Comparison of ENCODE assay signal across 1 cellular context in genomic region chr1:3115275-3116149, GRCh38.
TF ChIP-seq lines count a peak whose summit lies in the region.

No MANE protein-coding gene starts in this region.

TF ChIP-seq in HepG2, 621 proteins besides CTCF, POLR2A, EP300 and RAD21 (continued from another document and continues in another):
- TF ChIP-seq, protein P1, sequence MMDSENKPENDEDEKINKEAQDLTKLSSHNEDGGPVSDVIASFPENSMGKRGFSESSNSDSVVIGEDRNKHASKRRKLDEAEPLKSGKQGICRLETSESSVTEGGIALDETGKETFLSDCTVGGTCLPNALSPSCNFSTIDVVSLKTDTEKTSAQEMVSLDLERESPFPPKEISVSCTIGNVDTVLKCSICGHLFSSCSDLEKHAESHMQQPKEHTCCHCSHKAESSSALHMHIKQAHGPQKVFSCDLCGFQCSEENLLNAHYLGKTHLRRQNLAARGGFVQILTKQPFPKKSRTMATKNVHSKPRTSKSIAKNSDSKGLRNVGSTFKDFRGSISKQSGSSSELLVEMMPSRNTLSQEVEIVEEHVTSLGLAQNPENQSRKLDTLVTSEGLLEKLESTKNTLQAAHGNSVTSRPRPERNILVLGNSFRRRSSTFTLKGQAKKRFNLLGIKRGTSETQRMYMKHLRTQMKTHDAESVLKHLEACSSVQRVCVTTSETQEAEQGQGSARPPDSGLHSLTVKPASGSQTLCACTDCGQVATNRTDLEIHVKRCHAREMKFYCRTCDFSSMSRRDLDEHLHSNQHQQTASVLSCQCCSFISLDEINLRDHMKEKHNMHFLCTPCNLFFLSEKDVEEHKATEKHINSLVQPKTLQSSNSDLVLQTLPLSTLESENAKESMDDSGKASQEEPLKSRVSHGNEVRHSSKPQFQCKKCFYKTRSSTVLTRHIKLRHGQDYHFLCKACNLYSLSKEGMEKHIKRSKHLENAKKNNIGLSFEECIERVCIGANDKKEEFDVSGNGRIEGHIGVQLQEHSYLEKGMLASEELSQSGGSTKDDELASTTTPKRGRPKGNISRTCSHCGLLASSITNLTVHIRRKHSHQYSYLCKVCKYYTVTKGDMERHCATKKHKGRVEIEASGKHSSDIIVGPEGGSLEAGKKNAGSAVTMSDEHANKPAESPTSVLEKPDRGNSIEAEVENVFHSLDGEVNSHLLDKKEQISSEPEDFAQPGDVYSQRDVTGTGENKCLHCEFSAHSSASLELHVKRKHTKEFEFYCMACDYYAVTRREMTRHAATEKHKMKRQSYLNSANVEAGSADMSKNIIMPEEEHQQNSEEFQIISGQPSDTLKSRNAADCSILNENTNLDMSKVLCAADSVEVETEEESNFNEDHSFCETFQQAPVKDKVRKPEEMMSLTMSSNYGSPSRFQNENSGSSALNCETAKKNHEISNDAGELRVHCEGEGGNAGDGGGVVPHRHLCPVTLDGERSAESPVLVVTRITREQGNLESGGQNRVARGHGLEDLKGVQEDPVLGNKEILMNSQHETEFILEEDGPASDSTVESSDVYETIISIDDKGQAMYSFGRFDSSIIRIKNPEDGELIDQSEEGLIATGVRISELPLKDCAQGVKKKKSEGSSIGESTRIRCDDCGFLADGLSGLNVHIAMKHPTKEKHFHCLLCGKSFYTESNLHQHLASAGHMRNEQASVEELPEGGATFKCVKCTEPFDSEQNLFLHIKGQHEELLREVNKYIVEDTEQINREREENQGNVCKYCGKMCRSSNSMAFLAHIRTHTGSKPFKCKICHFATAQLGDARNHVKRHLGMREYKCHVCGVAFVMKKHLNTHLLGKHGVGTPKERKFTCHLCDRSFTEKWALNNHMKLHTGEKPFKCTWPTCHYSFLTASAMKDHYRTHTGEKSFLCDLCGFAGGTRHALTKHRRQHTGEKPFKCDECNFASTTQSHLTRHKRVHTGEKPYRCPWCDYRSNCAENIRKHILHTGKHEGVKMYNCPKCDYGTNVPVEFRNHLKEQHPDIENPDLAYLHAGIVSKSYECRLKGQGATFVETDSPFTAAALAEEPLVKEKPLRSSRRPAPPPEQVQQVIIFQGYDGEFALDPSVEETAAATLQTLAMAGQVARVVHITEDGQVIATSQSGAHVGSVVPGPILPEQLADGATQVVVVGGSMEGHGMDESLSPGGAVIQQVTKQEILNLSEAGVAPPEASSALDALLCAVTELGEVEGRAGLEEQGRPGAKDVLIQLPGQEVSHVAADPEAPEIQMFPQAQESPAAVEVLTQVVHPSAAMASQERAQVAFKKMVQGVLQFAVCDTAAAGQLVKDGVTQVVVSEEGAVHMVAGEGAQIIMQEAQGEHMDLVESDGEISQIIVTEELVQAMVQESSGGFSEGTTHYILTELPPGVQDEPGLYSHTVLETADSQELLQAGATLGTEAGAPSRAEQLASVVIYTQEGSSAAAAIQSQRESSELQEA (CRISPR knock-in tag; IDR thresholded peaks at IDR 0.05; ENCODE audit: not compliant biosample characterization) = no peak
- TF ChIP-seq RXRA (CRISPR knock-in tag; IDR thresholded peaks at IDR 0.05) (peak; percentile 50), SAFB2 (CRISPR knock-in tag; IDR thresholded peaks at IDR 0.05; ENCODE audit: borderline replicate concordance, low read depth) (no peak), IRF2 (CRISPR knock-in tag; IDR thresholded peaks at IDR 0.05) (peak; percentile 23; the same call in 1 of the 2 replicates), GLI4 (CRISPR knock-in tag; IDR thresholded peaks at IDR 0.05; ENCODE audit: borderline replicate concordance) (no peak), SIN3A (IDR thresholded peaks at IDR 0.05; ENCODE audit: borderline replicate concordance, low read depth, low read length) (no peak), CENPX (CRISPR knock-in tag; IDR thresholded peaks at IDR 0.05) (no peak), NKX3-1 (CRISPR knock-in tag; IDR thresholded peaks at IDR 0.05) (no peak), ZNF326 (CRISPR knock-in tag; IDR thresholded peaks at IDR 0.05; ENCODE audit: borderline replicate concordance) (no peak), MXD3 (CRISPR knock-in tag; IDR thresholded peaks at IDR 0.05) (no peak), ZNF598 (CRISPR knock-in tag; IDR thresholded peaks at IDR 0.05; ENCODE audit: borderline replicate concordance) (no peak), GABPB1 (CRISPR knock-in tag; IDR thresholded peaks at IDR 0.05) (0 out of 2 replicates have a peak, but pooled peaks have one; percentile 6), MLLT10 (CRISPR knock-in tag; IDR thresholded peaks at IDR 0.05) (no peak), REXO4 (CRISPR knock-in tag; IDR thresholded peaks at IDR 0.05; ENCODE audit: borderline replicate concordance) (no peak), ZSCAN9 (CRISPR knock-in tag; IDR thresholded peaks at IDR 0.05; ENCODE audit: borderline replicate concordance) (no peak), MTF1 (CRISPR knock-in tag; IDR thresholded peaks at IDR 0.05) (no peak), ZNF616 (CRISPR knock-in tag; IDR thresholded peaks at IDR 0.05; ENCODE audit: low read depth) (no peak), CREB1 (IDR thresholded peaks at IDR 0.05) (no peak), CREB1 (CRISPR knock-in tag; IDR thresholded peaks at IDR 0.05) (peak; percentile 45; the same call in 1 of the 2 replicates), ZNF839 (CRISPR knock-in tag; IDR thresholded peaks at IDR 0.05; ENCODE audit: borderline replicate concordance) (no peak), ARNT2 (CRISPR knock-in tag; IDR thresholded peaks at IDR 0.05; ENCODE audit: low read depth) (no peak), ZNF883 (CRISPR knock-in tag; IDR thresholded peaks at IDR 0.05; ENCODE audit: not compliant biosample characterization) (no peak), ZNF83 (CRISPR knock-in tag; IDR thresholded peaks at IDR 0.05; ENCODE audit: borderline replicate concordance) (no peak), TEAD2 (CRISPR knock-in tag; IDR thresholded peaks at IDR 0.05) (no peak), KDM4B (CRISPR knock-in tag; IDR thresholded peaks at IDR 0.05) (no peak), POGZ (CRISPR knock-in tag; IDR thresholded peaks at IDR 0.05) (no peak), POLR2AphosphoS5 (IDR thresholded peaks at IDR 0.05; ENCODE audit: low read depth, low read length) (no peak), TBX2 (CRISPR knock-in tag; IDR thresholded peaks at IDR 0.05; ENCODE audit: borderline replicate concordance) (peak; percentile 75), FOXJ3 (CRISPR knock-in tag; IDR thresholded peaks at IDR 0.05; ENCODE audit: borderline replicate concordance) (peak; percentile 40; the same call in 1 of the 2 replicates), E2F1 (CRISPR knock-in tag; IDR thresholded peaks at IDR 0.05) (no peak), AKAP8 (CRISPR knock-in tag; IDR thresholded peaks at IDR 0.05) (no peak), ZNF33B (CRISPR knock-in tag; IDR thresholded peaks at IDR 0.05) (no peak), SOX13 (IDR thresholded peaks at IDR 0.05) (no peak), SOX13 (CRISPR knock-in tag; conservative IDR thresholded peaks at IDR 0.05 in 1 of 2, IDR thresholded peaks at IDR 0.05 in 1 of 2) (peak in 1 of 2 experiments; percentile 36; a peak in 1 of 4 replicates), HIC2 (CRISPR knock-in tag; IDR thresholded peaks at IDR 0.05; ENCODE audit: low read depth) (peak; percentile 77; the same call in 1 of the 2 replicates), ZNF331 (CRISPR knock-in tag; IDR thresholded peaks at IDR 0.05) (no peak), CBFB (CRISPR knock-in tag; IDR thresholded peaks at IDR 0.05) (no peak)
- TF ChIP-seq, protein P2, sequence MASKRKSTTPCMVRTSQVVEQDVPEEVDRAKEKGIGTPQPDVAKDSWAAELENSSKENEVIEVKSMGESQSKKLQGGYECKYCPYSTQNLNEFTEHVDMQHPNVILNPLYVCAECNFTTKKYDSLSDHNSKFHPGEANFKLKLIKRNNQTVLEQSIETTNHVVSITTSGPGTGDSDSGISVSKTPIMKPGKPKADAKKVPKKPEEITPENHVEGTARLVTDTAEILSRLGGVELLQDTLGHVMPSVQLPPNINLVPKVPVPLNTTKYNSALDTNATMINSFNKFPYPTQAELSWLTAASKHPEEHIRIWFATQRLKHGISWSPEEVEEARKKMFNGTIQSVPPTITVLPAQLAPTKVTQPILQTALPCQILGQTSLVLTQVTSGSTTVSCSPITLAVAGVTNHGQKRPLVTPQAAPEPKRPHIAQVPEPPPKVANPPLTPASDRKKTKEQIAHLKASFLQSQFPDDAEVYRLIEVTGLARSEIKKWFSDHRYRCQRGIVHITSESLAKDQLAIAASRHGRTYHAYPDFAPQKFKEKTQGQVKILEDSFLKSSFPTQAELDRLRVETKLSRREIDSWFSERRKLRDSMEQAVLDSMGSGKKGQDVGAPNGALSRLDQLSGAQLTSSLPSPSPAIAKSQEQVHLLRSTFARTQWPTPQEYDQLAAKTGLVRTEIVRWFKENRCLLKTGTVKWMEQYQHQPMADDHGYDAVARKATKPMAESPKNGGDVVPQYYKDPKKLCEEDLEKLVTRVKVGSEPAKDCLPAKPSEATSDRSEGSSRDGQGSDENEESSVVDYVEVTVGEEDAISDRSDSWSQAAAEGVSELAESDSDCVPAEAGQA (IDR thresholded peaks at IDR 0.05; ENCODE audit: low read depth) = no peak
- TF ChIP-seq, protein P2 (CRISPR knock-in tag; IDR thresholded peaks at IDR 0.05; ENCODE audit: borderline replicate concordance) = no peak
- TF ChIP-seq, protein P3, sequence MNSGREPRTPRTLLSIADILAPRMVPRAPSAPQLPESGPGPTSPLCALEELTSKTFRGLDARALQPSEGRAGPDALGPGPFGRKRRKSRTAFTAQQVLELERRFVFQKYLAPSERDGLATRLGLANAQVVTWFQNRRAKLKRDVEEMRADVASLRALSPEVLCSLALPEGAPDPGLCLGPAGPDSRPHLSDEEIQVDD (CRISPR knock-in tag; IDR thresholded peaks at IDR 0.05; ENCODE audit: borderline replicate concordance) = no peak
